In the genomic region with DNA sequence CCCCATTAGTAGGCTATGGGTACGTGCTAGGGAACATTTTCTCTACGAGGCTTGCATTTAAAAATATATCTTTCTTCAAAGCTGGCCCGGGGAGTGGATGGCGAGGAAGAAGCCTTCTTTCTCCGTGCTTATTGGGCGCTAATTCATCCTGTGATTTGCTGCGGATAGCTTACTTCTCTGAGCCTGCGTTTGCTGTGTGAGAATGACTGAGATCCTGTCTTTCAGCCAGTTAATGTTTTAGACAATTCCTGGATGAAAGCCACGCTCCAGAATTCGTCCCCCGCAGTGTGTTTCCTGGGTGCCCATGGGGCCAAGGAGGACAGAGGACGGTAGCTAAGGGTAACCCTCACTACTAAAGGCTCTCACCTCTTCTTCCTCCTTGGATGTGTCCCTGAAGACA, we compare ENCODE assay signal across 17 cellular contexts. TPM values are rescaled to one million over a fixed set of nuclear protein-coding genes. Genes with fewer than 3 reads are reported as not detected.
DNase-seq lines count a peak whose midpoint lies in the region; ATAC-seq, FAIRE-seq and TF ChIP-seq lines count a peak whose summit lies in the region.
"Had no signal": no experiment of that assay in that cellular context is flagged by ENCODE, and none has a peak within 500 bp of the region (broad histone marks: within the 10 kb centered on the region; RNA-seq: fewer than 3 reads in every experiment).

No MANE protein-coding gene starts in this region.

- H4K20me1 ChIP-seq in HepG2 (ENCODE audit: insufficient read depth, low read length), result no peaks in the 10 kb centered on the region

- no TSS peak for BruUV-seq in HepG2 (replicated peaks; lab: Mats Ljungman, UMichigan)

- POLR2A ChIA-PET in HepG2 (lab: Yijun Ruan, JAX), result interaction anchor here (1.1 to 1.9 kb wide), 2 partner anchors 9 to 59 kb away, joined by 3 to 5 read pairs; no protein-coding TSS in a partner anchor

- in situ Hi-C loops in HepG2 (cut with HindIII; ENCODE audit: extremely low pct_ligation_motif_present, low pct_unique_long_range_greater_than_20kb), result no loop called here

- intact Hi-C loops in HepG2 (cut with micrococcal nuclease; ENCODE audit: unreplicated experiment), result no loop called here

- H3K4me3 ChIP-seq in liver (ENCODE audit: low read depth in 1 of 3, low read length in 3 of 3) (no peak overlapping the region), HepG2 (replicated peaks in 1 of 3; ENCODE audit: insufficient read depth in 1 of 3, low read depth in 2 of 3, low read length in 3 of 3) (no peak overlapping the region), lung (no peak overlapping the region), skin epidermis (no peak overlapping the region)
- H3K4me3 ChIP-seq: HAP-1 had no signal

- DNase-seq in HepG2 (ENCODE audit: low spot score), result no peak
- DNase-seq in lung (ENCODE audit: low spot score), result no peak
- no peak for DNase-seq in NCI-H82 treated with DMSO at 0.1 percent for 48 hours (lab: John Stamatoyannopoulos, UW; ENCODE audit: unreplicated experiment)
- DNase-seq in activated CD4-positive, alpha-beta T cell treated with anti-CD3 and anti-CD28 coated beads for 4 hours, result no peak
- DNase-seq in DMS79 treated with DMSO at 0.1 percent for 48 hours (lab: John Stamatoyannopoulos, UW), result no peak
- DNase-seq: ACHN; activated CD4-positive, alpha-beta T cell treated with anti-CD3 and anti-CD28 coated beads, Interleukin-2, amount 10 ng/mL, durations not matched to agents 24 days and 14 days; activated T-cell treated with anti-CD3 and anti-CD28 coated beads, Interleukin-2, amount 50 U/mL, for 48 hours; Caco-2; Kasumi-1; NCI-H187; RPMI8226; stimulated activated naive CD4-positive, alpha-beta T cell had no signal

- no peak for FAIRE-seq in HepG2 (lab: Jason Lieb, UNC)

- TF ChIP-seq CTCF in liver (IDR thresholded peaks at IDR 0.05; ENCODE audit: low read depth, low read length, missing input control) (no peak), HepG2 (CRISPR knock-in tag; IDR thresholded peaks at IDR 0.05) (no peak), lung (IDR thresholded peaks at IDR 0.05; ENCODE audit: control extremely low read depth, extremely low read depth) (no peak)

- TF ChIP-seq RAD21 in liver (IDR thresholded peaks at IDR 0.05) (peak in 1 of 2 donors; percentile 8), HepG2 (CRISPR knock-in tag; IDR thresholded peaks at IDR 0.05) (no peak)

- H3K27ac ChIP-seq in liver (ENCODE audit: low read depth in 1 of 2, low read length in 2 of 2), result peak overlapping the region; percentile 92 to 93
- H3K27ac ChIP-seq in HepG2 (ENCODE audit: extremely low read length, insufficient read depth, low read length), result no peak overlapping the region
- peak overlapping the region; percentile 96 to 98 for H3K27ac ChIP-seq in lung (ENCODE audit: low read depth in 1 of 2, low read length in 1 of 2)
- peak overlapping the region in 20 of 21 experiments; percentile 21 to 98 (median 86) for H3K27ac ChIP-seq in skin epidermis

- no peaks in the 10 kb centered on the region for H3K9me3 ChIP-seq in liver (ENCODE audit: control insufficient read depth in 4 of 4, low read length in 3 of 4)
- H3K9me3 ChIP-seq in HepG2 (ENCODE audit: low read length), result no peaks in the 10 kb centered on the region
- H3K9me3 ChIP-seq in lung (ENCODE audit: control insufficient read depth in 2 of 2, insufficient read depth in 1 of 2, low read length in 1 of 2), result no peaks in the 10 kb centered on the region
- H3K9me3 ChIP-seq: Caco-2, HAP-1 had no signal

- H3K27me3 ChIP-seq in liver (ENCODE audit: control insufficient read depth in 4 of 4, insufficient read depth in 4 of 4, low read length in 3 of 4) (no peaks in the 10 kb centered on the region), HepG2 (ENCODE audit: control insufficient read depth in 1 of 2, insufficient read depth in 2 of 2, low read length in 2 of 2) (peaks cover 2 to 6% of the 10 kb centered on the region in 2 experiments; a peak in 4 of 5 replicates), lung (ENCODE audit: control insufficient read depth, insufficient read depth) (no peaks in the 10 kb centered on the region)

- H3K36me3 ChIP-seq in liver (ENCODE audit: control insufficient read depth in 4 of 4, insufficient read depth in 3 of 4, low read depth in 1 of 4, low read length in 3 of 4), result no peaks in the 10 kb centered on the region
- no peaks in the 10 kb centered on the region for H3K36me3 ChIP-seq in HepG2 (replicated peaks in 1 of 2; ENCODE audit: control insufficient read depth in 1 of 2, insufficient read depth in 2 of 2, low read length in 2 of 2)
- no peaks in the 10 kb centered on the region for H3K36me3 ChIP-seq in lung (ENCODE audit: control insufficient read depth in 2 of 2, insufficient read depth in 2 of 2, low read length in 2 of 2)
- H3K36me3 ChIP-seq: HAP-1 had no signal

- ATAC-seq in HepG2, result no peak
- no peak for ATAC-seq in lung (ENCODE audit: insufficient read depth, low FRiP score)
- ATAC-seq in GM19324 (IDR thresholded peaks at IDR 0.05; ENCODE audit: low FRiP score, unreplicated experiment), result no peak

- no peak overlapping the region for H2AFZ ChIP-seq in HepG2 (ENCODE audit: low read length)

- CTCF ChIA-PET in HepG2 (lab: Yijun Ruan, JAX; ENCODE audit: low intra/inter-chr PET ratio, low total read pairs), result no interaction called here

- TF ChIP-seq POLR2A in HepG2 (IDR thresholded peaks at IDR 0.05; ENCODE audit: insufficient read depth in 1 of 2, low read depth in 2 of 2, low read length in 2 of 2), result no peak

- H3K79me2 ChIP-seq in HepG2 (ENCODE audit: insufficient read depth, low read length), result no peaks in the 10 kb centered on the region

- H3K9ac ChIP-seq in liver (ENCODE audit: low read depth in 1 of 2, low read length in 2 of 2) (peak overlapping the region; percentile 30 to 86), HepG2 (ENCODE audit: insufficient read depth, low read depth, low read length) (no peak overlapping the region)

- H3K4me1 ChIP-seq in liver (ENCODE audit: control insufficient read depth in 4 of 4, insufficient read depth in 4 of 4, low read length in 3 of 4) (peaks cover 15 to 77% (median 57%) of the 10 kb centered on the region in 4 donors), HepG2 (ENCODE audit: insufficient read depth, low read length) (peaks cover 78% of the 10 kb centered on the region), lung (ENCODE audit: control insufficient read depth in 2 of 2, insufficient read depth in 2 of 2, low read length in 2 of 2) (peaks cover 9 to 45% of the 10 kb centered on the region in 2 donors)

- H3K4me2 ChIP-seq in HepG2 (ENCODE audit: low read depth, low read length), result no peak overlapping the region

- 53% methylated on average over 12 of the region's 12 CpGs for WGBS in liver
- WGBS in HepG2 (ENCODE audit: low lambda C conversion rate), result 67% methylated on average over 12 of the region's 12 CpGs
- WGBS in lung, 2 donors, result 70 to 80% methylated on average over 12 of the region's 12 CpGs

- no peak for TF ChIP-seq EP300 in HepG2 (IDR thresholded peaks at IDR 0.05; ENCODE audit: low read depth in 2 of 2, low read length in 2 of 2)
- TF ChIP-seq EP300 in HepG2 (CRISPR knock-in tag; IDR thresholded peaks at IDR 0.05; ENCODE audit: borderline replicate concordance), result no peak

TF ChIP-seq in liver, 16 proteins besides CTCF, POLR2A, EP300 and RAD21:
- TF ChIP-seq YY1 (IDR thresholded peaks at IDR 0.05) (peak; percentile 46), RXRA (IDR thresholded peaks at IDR 0.05) (peak in 1 of 2 donors; percentile 21), NR2F2 (IDR thresholded peaks at IDR 0.05) (no peak), JUND (IDR thresholded peaks at IDR 0.05) (no peak), HNF4G (IDR thresholded peaks at IDR 0.05) (no peak), GABPA (IDR thresholded peaks at IDR 0.05 in 1 of 2, conservative IDR thresholded peaks at IDR 0.05 in 1 of 2) (no peak)
TF ChIP-seq in liver: peak in this region for 2.

TF ChIP-seq in HepG2, 621 proteins besides CTCF, POLR2A, EP300 and RAD21:
- TF ChIP-seq ATF3 (CRISPR knock-in tag; IDR thresholded peaks at IDR 0.05) (no peak), ZBTB8A (CRISPR knock-in tag; IDR thresholded peaks at IDR 0.05; ENCODE audit: borderline replicate concordance, low read depth) (no peak), NCOA5 (CRISPR knock-in tag; IDR thresholded peaks at IDR 0.05) (no peak), NCOR1 (IDR thresholded peaks at IDR 0.05; ENCODE audit: borderline replicate concordance, low read length) (no peak)

RNA-seq across cellular contexts. Expression of gene TARBP1, which starts 57.8 kb away (rescaled TPM):
- total RNA-seq in liver (10 to 100 TPM; 11.9 to 17.6 TPM), HepG2 (2016; rRNA removed; fragmentation: Illumina TruSeq; extraction: Trizol) (31.0 and 37.7 TPM in 2 replicates), lung (10 to 100 TPM; 27.7 to 32.2 TPM)
- polyA plus RNA-seq in liver (1 to 10 TPM; 4.1 to 6.4 TPM), HepG2 (2011; rRNA removed) (58.7 and 67.0 TPM in 2 replicates), lung (10 to 100 TPM; 11.2 to 48.7 TPM)
- 8.0 and 10.9 TPM in 2 replicates for total RNA-seq in HepG2 (2016; cell fraction: cytosol; rRNA removed; fragmentation: Illumina TruSeq; extraction: Trizol; ENCODE audit: low read depth)
- total RNA-seq in HepG2 (2016; cell fraction: insoluble cytoplasmic fraction; rRNA removed; fragmentation: Illumina TruSeq; extraction: Trizol), result 33.0 and 39.2 TPM in 2 replicates
- total RNA-seq in HepG2 (2016; cell fraction: membrane; rRNA removed; fragmentation: Illumina TruSeq; extraction: Trizol), result 9.9 and 14.5 TPM in 2 replicates
- total RNA-seq in HepG2 (2016; cell fraction: nucleus; rRNA removed; fragmentation: Illumina TruSeq; extraction: Trizol), result 49.3 and 51.0 TPM in 2 replicates
- polyA plus RNA-seq in HepG2 (2011; cell fraction: cytosol; rRNA removed), result 15.2 and 18.3 TPM in 2 replicates
- polyA plus RNA-seq in HepG2 (2011; cell fraction: nucleus; rRNA removed), result 127 and 145 TPM in 2 replicates
- 31.2 and 34.3 TPM in 2 replicates for polyA plus RNA-seq in HepG2 (2012)
- polyA plus RNA-seq in HepG2 (2016; cell fraction: cytosol; fragmentation: Illumina TruSeq; extraction: Trizol; ENCODE audit: low read depth), result 1.00 and 1.2 TPM in 2 replicates
- 26.8 and 27.3 TPM in 2 replicates for polyA plus RNA-seq in HepG2 (2016; cell fraction: insoluble cytoplasmic fraction; fragmentation: Illumina TruSeq; extraction: Trizol; ENCODE audit: low read depth)
- polyA plus RNA-seq in HepG2 (2016; cell fraction: membrane; fragmentation: Illumina TruSeq; extraction: Trizol; ENCODE audit: low read depth), result 3.6 and 4.1 TPM in 2 replicates
- polyA plus RNA-seq in HepG2 (2016; cell fraction: nucleus; fragmentation: Illumina TruSeq; extraction: Trizol; ENCODE audit: insufficient read depth, low read depth), result 121 and 134 TPM in 2 replicates
- 15.4 and 29.8 TPM in 2 replicates for polyA minus RNA-seq in HepG2 (2011; rRNA and poly(A)+ RNA removed; ENCODE audit: low replicate concordance)
- polyA minus RNA-seq in HepG2 (2011; cell fraction: cytosol; rRNA and poly(A)+ RNA removed), result 10.9 and 11.5 TPM in 2 replicates
- 73.5 and 78.7 TPM in 2 replicates for polyA minus RNA-seq in HepG2 (2011; cell fraction: nucleus; rRNA and poly(A)+ RNA removed)
